In the genomic region with DNA sequence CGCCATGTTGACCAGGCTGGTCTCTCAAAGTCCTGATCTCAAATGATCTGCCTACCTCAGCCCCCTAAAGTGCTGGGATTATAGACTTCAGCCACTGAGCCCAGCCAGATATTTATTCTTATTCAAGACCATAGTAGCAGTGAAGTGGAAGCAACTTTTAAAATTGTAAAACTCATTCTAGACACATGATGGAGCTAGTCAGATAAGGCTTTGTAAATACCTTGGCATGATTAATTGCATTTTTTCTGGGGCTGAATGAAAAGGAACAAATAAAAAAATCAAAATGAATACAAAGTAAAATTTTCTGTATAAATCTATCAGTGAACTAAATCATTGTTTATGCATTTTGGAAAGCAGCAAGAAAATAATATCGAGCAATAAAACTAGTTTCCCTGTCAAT, we compare ENCODE assay signal across 1 cellular context.
TF ChIP-seq lines count a peak whose summit lies in the region.

No MANE protein-coding gene starts in this region.

TF ChIP-seq in GM12878, 131 proteins besides CTCF, POLR2A, EP300 and RAD21 (continued from another document):
- TF ChIP-seq, protein P1, sequence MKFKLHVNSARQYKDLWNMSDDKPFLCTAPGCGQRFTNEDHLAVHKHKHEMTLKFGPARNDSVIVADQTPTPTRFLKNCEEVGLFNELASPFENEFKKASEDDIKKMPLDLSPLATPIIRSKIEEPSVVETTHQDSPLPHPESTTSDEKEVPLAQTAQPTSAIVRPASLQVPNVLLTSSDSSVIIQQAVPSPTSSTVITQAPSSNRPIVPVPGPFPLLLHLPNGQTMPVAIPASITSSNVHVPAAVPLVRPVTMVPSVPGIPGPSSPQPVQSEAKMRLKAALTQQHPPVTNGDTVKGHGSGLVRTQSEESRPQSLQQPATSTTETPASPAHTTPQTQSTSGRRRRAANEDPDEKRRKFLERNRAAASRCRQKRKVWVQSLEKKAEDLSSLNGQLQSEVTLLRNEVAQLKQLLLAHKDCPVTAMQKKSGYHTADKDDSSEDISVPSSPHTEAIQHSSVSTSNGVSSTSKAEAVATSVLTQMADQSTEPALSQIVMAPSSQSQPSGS (IDR thresholded peaks at IDR 0.05; ENCODE audit: low read length), result no peak
- TF ChIP-seq, protein P2, sequence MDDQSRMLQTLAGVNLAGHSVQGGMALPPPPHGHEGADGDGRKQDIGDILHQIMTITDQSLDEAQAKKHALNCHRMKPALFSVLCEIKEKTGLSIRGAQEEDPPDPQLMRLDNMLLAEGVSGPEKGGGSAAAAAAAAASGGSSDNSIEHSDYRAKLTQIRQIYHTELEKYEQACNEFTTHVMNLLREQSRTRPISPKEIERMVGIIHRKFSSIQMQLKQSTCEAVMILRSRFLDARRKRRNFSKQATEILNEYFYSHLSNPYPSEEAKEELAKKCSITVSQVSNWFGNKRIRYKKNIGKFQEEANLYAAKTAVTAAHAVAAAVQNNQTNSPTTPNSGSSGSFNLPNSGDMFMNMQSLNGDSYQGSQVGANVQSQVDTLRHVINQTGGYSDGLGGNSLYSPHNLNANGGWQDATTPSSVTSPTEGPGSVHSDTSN (IDR thresholded peaks at IDR 0.05; ENCODE audit: insufficient replicate concordance, low read depth, low read length), result peak; percentile 47
- TF ChIP-seq, protein P3, sequence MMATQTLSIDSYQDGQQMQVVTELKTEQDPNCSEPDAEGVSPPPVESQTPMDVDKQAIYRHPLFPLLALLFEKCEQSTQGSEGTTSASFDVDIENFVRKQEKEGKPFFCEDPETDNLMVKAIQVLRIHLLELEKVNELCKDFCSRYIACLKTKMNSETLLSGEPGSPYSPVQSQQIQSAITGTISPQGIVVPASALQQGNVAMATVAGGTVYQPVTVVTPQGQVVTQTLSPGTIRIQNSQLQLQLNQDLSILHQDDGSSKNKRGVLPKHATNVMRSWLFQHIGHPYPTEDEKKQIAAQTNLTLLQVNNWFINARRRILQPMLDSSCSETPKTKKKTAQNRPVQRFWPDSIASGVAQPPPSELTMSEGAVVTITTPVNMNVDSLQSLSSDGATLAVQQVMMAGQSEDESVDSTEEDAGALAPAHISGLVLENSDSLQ (IDR thresholded peaks at IDR 0.05), result peak; percentile 59
- TF ChIP-seq SMAD5 (IDR thresholded peaks at IDR 0.05; ENCODE audit: low read depth), result no peak
- no peak for TF ChIP-seq CHD2 (IDR thresholded peaks at IDR 0.05; ENCODE audit: borderline replicate concordance, low read depth, low read length)
- TF ChIP-seq POU2F2 (IDR thresholded peaks at IDR 0.05; ENCODE audit: borderline replicate concordance, low read depth, low read length), result no peak
- peak; percentile 58; the same call in 1 of the 2 replicates for TF ChIP-seq SMC3 (IDR thresholded peaks at IDR 0.05; ENCODE audit: borderline replicate concordance, low read length)
- no peak for TF ChIP-seq USF2 (IDR thresholded peaks at IDR 0.05; ENCODE audit: borderline replicate concordance, low read depth, low read length)
- TF ChIP-seq IRF4 (IDR thresholded peaks at IDR 0.05; ENCODE audit: low read depth, low read length), result no peak
- TF ChIP-seq EGR1 (IDR thresholded peaks at IDR 0.05; ENCODE audit: borderline replicate concordance in 1 of 2, low read depth in 2 of 2, low read length in 2 of 2), result no peak
- TF ChIP-seq POLR2AphosphoS5 (IDR thresholded peaks at IDR 0.05; ENCODE audit: low read length), result no peak
- no peak for TF ChIP-seq YY1 (IDR thresholded peaks at IDR 0.05; ENCODE audit: low read depth, low read length)
- TF ChIP-seq CREM (IDR thresholded peaks at IDR 0.05; ENCODE audit: low read depth), result no peak
- TF ChIP-seq JUND (IDR thresholded peaks at IDR 0.05; ENCODE audit: low read depth, low read length), result no peak
- TF ChIP-seq MXI1 (IDR thresholded peaks at IDR 0.05; ENCODE audit: low read depth, low read length), result no peak
- TF ChIP-seq EED (IDR thresholded peaks at IDR 0.05; ENCODE audit: low read depth), result no peak
- TF ChIP-seq RFX5 (IDR thresholded peaks at IDR 0.05; ENCODE audit: low read depth, low read length), result no peak
- no peak for TF ChIP-seq SMARCA5 (IDR thresholded peaks at IDR 0.05)
- no peak for TF ChIP-seq CHD1 (IDR thresholded peaks at IDR 0.05; ENCODE audit: low read depth, low read length)
- TF ChIP-seq, protein P4, sequence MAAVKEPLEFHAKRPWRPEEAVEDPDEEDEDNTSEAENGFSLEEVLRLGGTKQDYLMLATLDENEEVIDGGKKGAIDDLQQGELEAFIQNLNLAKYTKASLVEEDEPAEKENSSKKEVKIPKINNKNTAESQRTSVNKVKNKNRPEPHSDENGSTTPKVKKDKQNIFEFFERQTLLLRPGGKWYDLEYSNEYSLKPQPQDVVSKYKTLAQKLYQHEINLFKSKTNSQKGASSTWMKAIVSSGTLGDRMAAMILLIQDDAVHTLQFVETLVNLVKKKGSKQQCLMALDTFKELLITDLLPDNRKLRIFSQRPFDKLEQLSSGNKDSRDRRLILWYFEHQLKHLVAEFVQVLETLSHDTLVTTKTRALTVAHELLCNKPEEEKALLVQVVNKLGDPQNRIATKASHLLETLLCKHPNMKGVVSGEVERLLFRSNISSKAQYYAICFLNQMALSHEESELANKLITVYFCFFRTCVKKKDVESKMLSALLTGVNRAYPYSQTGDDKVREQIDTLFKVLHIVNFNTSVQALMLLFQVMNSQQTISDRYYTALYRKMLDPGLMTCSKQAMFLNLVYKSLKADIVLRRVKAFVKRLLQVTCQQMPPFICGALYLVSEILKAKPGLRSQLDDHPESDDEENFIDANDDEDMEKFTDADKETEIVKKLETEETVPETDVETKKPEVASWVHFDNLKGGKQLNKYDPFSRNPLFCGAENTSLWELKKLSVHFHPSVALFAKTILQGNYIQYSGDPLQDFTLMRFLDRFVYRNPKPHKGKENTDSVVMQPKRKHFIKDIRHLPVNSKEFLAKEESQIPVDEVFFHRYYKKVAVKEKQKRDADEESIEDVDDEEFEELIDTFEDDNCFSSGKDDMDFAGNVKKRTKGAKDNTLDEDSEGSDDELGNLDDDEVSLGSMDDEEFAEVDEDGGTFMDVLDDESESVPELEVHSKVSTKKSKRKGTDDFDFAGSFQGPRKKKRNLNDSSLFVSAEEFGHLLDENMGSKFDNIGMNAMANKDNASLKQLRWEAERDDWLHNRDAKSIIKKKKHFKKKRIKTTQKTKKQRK (IDR thresholded peaks at IDR 0.05; ENCODE audit: low read depth, low read length), result no peak
- TF ChIP-seq HDAC6 (IDR thresholded peaks at IDR 0.05; ENCODE audit: unreplicated experiment), result no peak
- no peak for TF ChIP-seq WRNIP1 (IDR thresholded peaks at IDR 0.05; ENCODE audit: borderline replicate concordance, low read depth, low read length)
- no peak for TF ChIP-seq STAT1 (conservative IDR thresholded peaks at IDR 0.05)
